In the genomic region with DNA sequence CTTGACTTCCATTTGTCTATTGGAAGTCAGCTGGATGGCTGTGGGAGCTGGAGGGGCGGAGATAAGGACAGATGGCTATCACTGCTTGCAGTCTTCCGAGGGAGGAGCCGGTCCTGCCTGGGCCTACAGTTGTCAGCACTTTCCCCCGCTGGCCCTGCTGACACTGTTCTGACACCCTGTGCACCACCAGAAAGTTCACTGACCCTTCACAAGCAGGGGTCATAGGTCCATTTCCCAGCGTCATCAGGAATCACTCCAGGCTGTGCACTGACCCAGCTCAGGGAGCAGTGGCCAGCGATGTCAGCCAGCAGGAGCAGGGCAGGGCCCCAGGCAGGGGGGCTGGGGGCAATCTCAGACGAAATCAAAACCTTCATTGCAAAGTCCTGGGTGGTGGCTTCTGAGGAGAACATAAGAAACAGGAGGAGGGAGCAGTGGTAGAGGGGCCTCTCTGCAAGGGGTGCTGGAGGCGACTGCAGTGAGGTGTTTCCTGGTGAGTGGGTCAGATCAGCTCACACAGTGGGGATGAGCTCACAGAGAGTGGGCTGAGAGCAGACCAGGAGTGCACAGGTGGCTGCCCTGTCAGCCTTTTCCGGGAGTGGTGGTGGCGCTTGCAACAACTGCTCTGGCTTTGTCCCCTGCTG, we compare ENCODE assay signal across 1 cellular context.
TF ChIP-seq lines count a peak whose summit lies in the region.

No MANE protein-coding gene starts in this region.

TF ChIP-seq in HepG2, 621 proteins besides CTCF, POLR2A, EP300 and RAD21 (continued from another document):
- TF ChIP-seq, protein P1, sequence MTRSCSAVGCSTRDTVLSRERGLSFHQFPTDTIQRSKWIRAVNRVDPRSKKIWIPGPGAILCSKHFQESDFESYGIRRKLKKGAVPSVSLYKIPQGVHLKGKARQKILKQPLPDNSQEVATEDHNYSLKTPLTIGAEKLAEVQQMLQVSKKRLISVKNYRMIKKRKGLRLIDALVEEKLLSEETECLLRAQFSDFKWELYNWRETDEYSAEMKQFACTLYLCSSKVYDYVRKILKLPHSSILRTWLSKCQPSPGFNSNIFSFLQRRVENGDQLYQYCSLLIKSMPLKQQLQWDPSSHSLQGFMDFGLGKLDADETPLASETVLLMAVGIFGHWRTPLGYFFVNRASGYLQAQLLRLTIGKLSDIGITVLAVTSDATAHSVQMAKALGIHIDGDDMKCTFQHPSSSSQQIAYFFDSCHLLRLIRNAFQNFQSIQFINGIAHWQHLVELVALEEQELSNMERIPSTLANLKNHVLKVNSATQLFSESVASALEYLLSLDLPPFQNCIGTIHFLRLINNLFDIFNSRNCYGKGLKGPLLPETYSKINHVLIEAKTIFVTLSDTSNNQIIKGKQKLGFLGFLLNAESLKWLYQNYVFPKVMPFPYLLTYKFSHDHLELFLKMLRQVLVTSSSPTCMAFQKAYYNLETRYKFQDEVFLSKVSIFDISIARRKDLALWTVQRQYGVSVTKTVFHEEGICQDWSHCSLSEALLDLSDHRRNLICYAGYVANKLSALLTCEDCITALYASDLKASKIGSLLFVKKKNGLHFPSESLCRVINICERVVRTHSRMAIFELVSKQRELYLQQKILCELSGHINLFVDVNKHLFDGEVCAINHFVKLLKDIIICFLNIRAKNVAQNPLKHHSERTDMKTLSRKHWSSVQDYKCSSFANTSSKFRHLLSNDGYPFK (CRISPR knock-in tag; IDR thresholded peaks at IDR 0.05; ENCODE audit: borderline replicate concordance): 0 out of 2 replicates have a peak, but pooled peaks have one; percentile 21
- TF ChIP-seq, protein P2, sequence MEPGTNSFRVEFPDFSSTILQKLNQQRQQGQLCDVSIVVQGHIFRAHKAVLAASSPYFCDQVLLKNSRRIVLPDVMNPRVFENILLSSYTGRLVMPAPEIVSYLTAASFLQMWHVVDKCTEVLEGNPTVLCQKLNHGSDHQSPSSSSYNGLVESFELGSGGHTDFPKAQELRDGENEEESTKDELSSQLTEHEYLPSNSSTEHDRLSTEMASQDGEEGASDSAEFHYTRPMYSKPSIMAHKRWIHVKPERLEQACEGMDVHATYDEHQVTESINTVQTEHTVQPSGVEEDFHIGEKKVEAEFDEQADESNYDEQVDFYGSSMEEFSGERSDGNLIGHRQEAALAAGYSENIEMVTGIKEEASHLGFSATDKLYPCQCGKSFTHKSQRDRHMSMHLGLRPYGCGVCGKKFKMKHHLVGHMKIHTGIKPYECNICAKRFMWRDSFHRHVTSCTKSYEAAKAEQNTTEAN (CRISPR knock-in tag; conservative IDR thresholded peaks at IDR 0.05): peak; percentile 53; the same call in 1 of the 2 replicates
- 0 out of 2 replicates have a peak, but pooled peaks have one; percentile 13 for TF ChIP-seq BHLHE40 (IDR thresholded peaks at IDR 0.05; ENCODE audit: low read length)
